In the genomic region with DNA sequence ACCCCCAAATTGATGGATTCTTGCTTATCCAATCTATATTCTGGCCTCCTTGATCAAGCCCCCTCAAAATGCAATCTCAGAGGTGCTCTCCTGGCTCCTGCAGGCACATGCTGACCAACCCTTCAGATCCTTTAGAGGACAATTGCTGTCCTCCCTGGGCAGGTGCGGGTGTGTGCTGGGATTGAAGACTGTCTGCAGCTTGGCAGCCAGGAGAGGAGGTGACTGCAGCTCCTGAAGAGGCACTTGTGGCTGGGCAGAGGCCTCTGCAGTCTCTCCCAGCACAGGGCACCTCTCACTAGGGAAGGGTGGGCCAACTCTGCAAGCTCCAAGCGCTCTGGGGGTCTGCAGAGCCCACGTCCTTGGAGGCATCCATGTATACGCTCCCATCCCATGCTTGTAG, we compare ENCODE assay signal across 31 cellular contexts. TPM values are rescaled to one million over a fixed set of nuclear protein-coding genes. Genes with fewer than 3 reads are reported as not detected.
"Had no signal": no experiment of that assay in that cellular context is flagged by ENCODE, and none has a peak within 500 bp of the region (broad histone marks: within the 10 kb centered on the region; RNA-seq: fewer than 3 reads in every experiment).

No MANE protein-coding gene starts in this region.

- ATAC-seq: activated CD4-positive, CD25-positive, alpha-beta regulatory T cell treated with anti-CD3 and anti-CD28 coated beads, Interleukin-2, amount 50 U/mL, for 24 hours; K562; Panc1; Right ventricle myocardium inferior had no signal

- H3K9me3 ChIP-seq: adrenal gland, breast epithelium had no signal

- H3K4me1 ChIP-seq: breast epithelium had no signal

- H3K36me3 ChIP-seq: adrenal gland, breast epithelium had no signal

- H3K27ac ChIP-seq: adrenal gland, breast epithelium, SK-N-MC had no signal

- H3K27me3 Mint-ChIP-seq: activated CD4-positive, alpha-beta memory T cell treated with anti-CD3 and anti-CD28 coated beads, Interleukin-2, amount 10 ng/mL, durations not matched to agents 7 days and 5 days; activated naive CD8-positive, alpha-beta T cell had no signal

- DNase-seq: activated CD4-positive, alpha-beta memory T cell treated with anti-CD3 and anti-CD28 coated beads, Interleukin-2, amount 10 ng/mL, durations not matched to agents 7 days and 5 days; activated CD4-positive, alpha-beta T cell treated with anti-CD3 and anti-CD28 coated beads for 48 hours; activated CD8-positive, alpha-beta memory T cell treated with anti-CD3 and anti-CD28 coated beads, Interleukin-2, amount 50 U/mL, for 48 hours; activated gamma-delta T cell; activated naive CD4-positive, alpha-beta T cell treated with anti-CD3 and anti-CD28 coated beads for 36 hours; activated T-cell treated with anti-CD3 and anti-CD28 coated beads, Interleukin-2, amount 50 U/mL, for 1 hour; adrenal gland; anterior cingulate cortex; caudate nucleus; Karpas-422; MM.1S; NCI-H1105; NCI-H1436; NCI-H1694 treated with DMSO at 0.1 percent for 48 hours; NCI-H2081; NCI-H2227 treated with DMSO at 0.1 percent for 48 hours; NCI-H446 treated with DMSO at 0.1 percent for 48 hours; NCI-H524 treated with DMSO at 0.1 percent for 48 hours; NCI-H748 treated with DMSO at 0.1 percent for 48 hours; NK-92 treated with Interleukin-12 subunit alpha and Interleukin-12 subunit beta, amount 100 ng/mL, for 24 hours; OCI-M1; RPMI8226; T-helper 1 cell had no signal

- H3K4me3 Mint-ChIP-seq: activated CD4-positive, alpha-beta memory T cell treated with anti-CD3 and anti-CD28 coated beads, Interleukin-2, amount 10 ng/mL, durations not matched to agents 7 days and 5 days; activated naive CD4-positive, alpha-beta T cell treated with anti-CD3 and anti-CD28 coated beads for 36 hours; activated naive CD8-positive, alpha-beta T cell; activated T-helper 1 cell treated with anti-CD3 and anti-CD28 coated beads, Interleukin-12 subunit alpha, Interleukin-12 subunit beta, Interleukin-2, Interleukin-4 antibody, amounts not matched to agents 30 ng/mL and 10 ng/mL and 1 ng/mL, durations not matched to agents 14 hours and 24 hours and 36 hours had no signal

- H3K9me3 Mint-ChIP-seq: activated CD4-positive, alpha-beta memory T cell treated with anti-CD3 and anti-CD28 coated beads, Interleukin-2, amount 10 ng/mL, durations not matched to agents 7 days and 5 days; activated naive CD4-positive, alpha-beta T cell treated with anti-CD3 and anti-CD28 coated beads for 36 hours; activated T-helper 1 cell treated with anti-CD3 and anti-CD28 coated beads, Interleukin-12 subunit alpha, Interleukin-12 subunit beta, Interleukin-2, Interleukin-4 antibody, amounts not matched to agents 30 ng/mL and 10 ng/mL and 1 ng/mL, durations not matched to agents 14 hours and 24 hours and 36 hours had no signal

- H3K27me3 ChIP-seq: adrenal gland, breast epithelium had no signal

- H3K27ac Mint-ChIP-seq: activated CD4-positive, alpha-beta memory T cell treated with anti-CD3 and anti-CD28 coated beads, Interleukin-2, amount 10 ng/mL, durations not matched to agents 7 days and 5 days; activated naive CD4-positive, alpha-beta T cell treated with anti-CD3 and anti-CD28 coated beads for 36 hours; activated naive CD8-positive, alpha-beta T cell had no signal

- H3K4me3 ChIP-seq: adrenal gland, breast epithelium, K562, SK-N-MC had no signal

- FAIRE-seq: K562 had no signal

RNA-seq across cellular contexts. Expression of gene SUMO4, which starts 28.5 kb away (rescaled TPM):
- total RNA-seq: Right ventricle myocardium inferior had no signal
